8 cellular contexts compared by ENCODE assay signal in the genomic region with DNA sequence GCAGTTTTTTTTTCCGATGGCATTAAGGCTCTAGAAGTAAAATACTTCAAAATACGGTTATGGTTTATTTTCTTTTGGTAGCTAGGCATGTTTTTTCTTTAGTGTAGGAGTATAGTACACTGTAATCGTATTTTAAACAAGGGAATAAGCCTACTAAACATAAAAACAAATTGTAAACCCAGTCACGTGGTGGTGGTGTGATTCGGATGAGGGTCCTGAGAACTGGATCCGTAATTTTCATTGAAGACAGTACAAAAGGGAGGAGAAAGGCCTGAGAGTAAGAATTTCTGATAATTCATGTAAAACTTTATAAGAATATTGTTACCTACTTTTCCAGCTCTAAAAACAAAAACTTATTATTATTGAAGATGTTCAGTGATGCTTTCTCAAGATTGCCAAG. TPM values are rescaled to one million over a fixed set of nuclear protein-coding genes. Genes with fewer than 3 reads are reported as not detected.
DNase-seq lines count a peak whose midpoint lies in the region; ATAC-seq and TF ChIP-seq lines count a peak whose summit lies in the region.

No MANE protein-coding gene starts in this region.

- TF ChIP-seq RAD21 in liver (IDR thresholded peaks at IDR 0.05): no peak

- no peak for ATAC-seq in GM21619 (IDR thresholded peaks at IDR 0.05; ENCODE audit: unreplicated experiment)

- H3K4me1 Mint-ChIP-seq in activated CD4-positive, alpha-beta T cell treated with anti-CD3 and anti-CD28 coated beads, Interleukin-2, amount 10 ng/mL, durations not matched to agents 7 days and 5 days: peaks cover 58% of the 10 kb centered on the region

- peak overlapping the region; percentile 100 for H3K27ac Mint-ChIP-seq in activated CD4-positive, alpha-beta T cell treated with anti-CD3 and anti-CD28 coated beads, Interleukin-2, amount 10 ng/mL, durations not matched to agents 7 days and 5 days

- no peak for TF ChIP-seq CTCF in ascending aorta (IDR thresholded peaks at IDR 0.05)
- TF ChIP-seq CTCF in liver (IDR thresholded peaks at IDR 0.05; ENCODE audit: low read depth, low read length, missing input control): no peak

- no peaks in the 10 kb centered on the region for H3K27me3 Mint-ChIP-seq in activated CD4-positive, alpha-beta T cell treated with anti-CD3 and anti-CD28 coated beads, Interleukin-2, amount 10 ng/mL, durations not matched to agents 7 days and 5 days

- H3K9me3 ChIP-seq in ascending aorta: no peaks in the 10 kb centered on the region
- H3K9me3 ChIP-seq in liver (ENCODE audit: control insufficient read depth in 4 of 4, low read length in 3 of 4): no peaks in the 10 kb centered on the region
- H3K9me3 ChIP-seq in thymus (ENCODE audit: control insufficient read depth): no peaks in the 10 kb centered on the region

- H3K4me3 ChIP-seq in ascending aorta (peak overlapping the region; percentile 94 to 98), liver (ENCODE audit: low read depth in 1 of 3, low read length in 3 of 3) (peak overlapping the region; percentile 88 to 98 (median 94)), thymus (ENCODE audit: low read length) (peak overlapping the region; percentile 99)

- peaks cover 47% of the 10 kb centered on the region for H3K36me3 Mint-ChIP-seq in activated CD4-positive, alpha-beta T cell treated with anti-CD3 and anti-CD28 coated beads, Interleukin-2, amount 10 ng/mL, durations not matched to agents 7 days and 5 days (ENCODE audit: low read depth)

- no peaks in the 10 kb centered on the region for H3K27me3 ChIP-seq in ascending aorta
- no peaks in the 10 kb centered on the region for H3K27me3 ChIP-seq in liver (ENCODE audit: control insufficient read depth in 4 of 4, insufficient read depth in 4 of 4, low read length in 3 of 4)
- no peaks in the 10 kb centered on the region for H3K27me3 ChIP-seq in thymus (ENCODE audit: control insufficient read depth, insufficient read depth)

- H3K4me3 Mint-ChIP-seq in activated CD4-positive, alpha-beta T cell treated with anti-CD3 and anti-CD28 coated beads, Interleukin-2, amount 10 ng/mL, durations not matched to agents 7 days and 5 days: peak overlapping the region; percentile 100

- peaks cover 1 to 2% of the 10 kb centered on the region in 2 donors for H3K36me3 ChIP-seq in ascending aorta
- H3K36me3 ChIP-seq in liver (ENCODE audit: control insufficient read depth in 4 of 4, insufficient read depth in 3 of 4, low read depth in 1 of 4, low read length in 3 of 4): peaks cover under 1 to 2% (median 2%) of the 10 kb centered on the region in 4 donors
- peaks cover 6% of the 10 kb centered on the region for H3K36me3 ChIP-seq in thymus (ENCODE audit: control insufficient read depth, insufficient read depth)

- peak overlapping the region; percentile 89 to 99 for H3K9ac ChIP-seq in liver (ENCODE audit: low read depth in 1 of 2, low read length in 2 of 2)

- CTCF ChIA-PET in activated CD4-positive, alpha-beta T cell treated with anti-CD3 and anti-CD28 coated beads, Interleukin-2, amount 10 ng/mL, durations not matched to agents 7 days and 5 days (lab: Charles Lee): interaction anchor here (1.0 to 1.8 kb wide), 6 partner anchors 11 to 478 kb away, joined by 3 to 4 read pairs (median 3); a partner anchor contains a TSS

- intact Hi-C loops in ascending aorta (cut with DNase I): loop anchor here (2.0 to 5.0 kb wide), 3 partner anchors 73 to 571 kb away; a partner anchor contains a TSS

- peaks cover 4 to 16% of the 10 kb centered on the region in 2 donors for H3K4me1 ChIP-seq in ascending aorta
- peaks cover 8 to 52% (median 39%) of the 10 kb centered on the region in 4 donors for H3K4me1 ChIP-seq in liver (ENCODE audit: control insufficient read depth in 4 of 4, insufficient read depth in 4 of 4, low read length in 3 of 4)
- peaks cover 15% of the 10 kb centered on the region for H3K4me1 ChIP-seq in thymus (ENCODE audit: control insufficient read depth, insufficient read depth, low read length)

- H3K9me3 Mint-ChIP-seq in activated CD4-positive, alpha-beta T cell treated with anti-CD3 and anti-CD28 coated beads, Interleukin-2, amount 10 ng/mL, durations not matched to agents 7 days and 5 days: no peaks in the 10 kb centered on the region

- POLR2A ChIA-PET in activated CD4-positive, alpha-beta T cell treated with anti-CD3 and anti-CD28 coated beads, Interleukin-2, amount 10 ng/mL, durations not matched to agents 7 days and 5 days (lab: Charles Lee): no interaction called here

- H3K27ac ChIP-seq in ascending aorta: peak overlapping the region; percentile 100
- H3K27ac ChIP-seq in liver (ENCODE audit: low read depth in 1 of 2, low read length in 2 of 2): peak overlapping the region; percentile 94 to 98
- no peak overlapping the region for H3K27ac ChIP-seq in thymus (ENCODE audit: low read depth)

- under 1% methylated on average over 6 of the region's 6 CpGs for WGBS in liver
- WGBS in thymus: under 1% methylated on average over 6 of the region's 6 CpGs

- no peak for DNase-seq in activated CD4-positive, alpha-beta T cell treated with anti-CD3 and anti-CD28 coated beads, Interleukin-2, amount 10 ng/mL, durations not matched to agents 7 days and 5 days
- no peak for DNase-seq in activated CD4-positive, alpha-beta T cell treated with anti-CD3 and anti-CD28 coated beads, Interleukin-2, amount 50 U/mL, for 48 hours
- DNase-seq in ascending aorta (ENCODE audit: low spot score in 2 of 2): no peak
- no peak for DNase-seq in AG20443 (ENCODE audit: low spot score)
- no peak for DNase-seq in NCI-H128 (lab: John Stamatoyannopoulos, UW; ENCODE audit: unreplicated experiment)

TF ChIP-seq in liver, 16 proteins besides CTCF, POLR2A, EP300 and RAD21 (continues in another document):
- TF ChIP-seq YY1 (IDR thresholded peaks at IDR 0.05): no peak
- TF ChIP-seq RXRA (IDR thresholded peaks at IDR 0.05): no peak
- TF ChIP-seq NR2F2 (IDR thresholded peaks at IDR 0.05): no peak
- TF ChIP-seq, protein P1, sequence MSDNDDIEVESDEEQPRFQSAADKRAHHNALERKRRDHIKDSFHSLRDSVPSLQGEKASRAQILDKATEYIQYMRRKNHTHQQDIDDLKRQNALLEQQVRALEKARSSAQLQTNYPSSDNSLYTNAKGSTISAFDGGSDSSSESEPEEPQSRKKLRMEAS (IDR thresholded peaks at IDR 0.05): no peak
- TF ChIP-seq FOXA1 (IDR thresholded peaks at IDR 0.05): no peak
- no peak for TF ChIP-seq TAF1 (conservative IDR thresholded peaks at IDR 0.05)
- no peak for TF ChIP-seq HNF4A (conservative IDR thresholded peaks at IDR 0.05)
- no peak for TF ChIP-seq JUND (IDR thresholded peaks at IDR 0.05)
- TF ChIP-seq, protein P2, sequence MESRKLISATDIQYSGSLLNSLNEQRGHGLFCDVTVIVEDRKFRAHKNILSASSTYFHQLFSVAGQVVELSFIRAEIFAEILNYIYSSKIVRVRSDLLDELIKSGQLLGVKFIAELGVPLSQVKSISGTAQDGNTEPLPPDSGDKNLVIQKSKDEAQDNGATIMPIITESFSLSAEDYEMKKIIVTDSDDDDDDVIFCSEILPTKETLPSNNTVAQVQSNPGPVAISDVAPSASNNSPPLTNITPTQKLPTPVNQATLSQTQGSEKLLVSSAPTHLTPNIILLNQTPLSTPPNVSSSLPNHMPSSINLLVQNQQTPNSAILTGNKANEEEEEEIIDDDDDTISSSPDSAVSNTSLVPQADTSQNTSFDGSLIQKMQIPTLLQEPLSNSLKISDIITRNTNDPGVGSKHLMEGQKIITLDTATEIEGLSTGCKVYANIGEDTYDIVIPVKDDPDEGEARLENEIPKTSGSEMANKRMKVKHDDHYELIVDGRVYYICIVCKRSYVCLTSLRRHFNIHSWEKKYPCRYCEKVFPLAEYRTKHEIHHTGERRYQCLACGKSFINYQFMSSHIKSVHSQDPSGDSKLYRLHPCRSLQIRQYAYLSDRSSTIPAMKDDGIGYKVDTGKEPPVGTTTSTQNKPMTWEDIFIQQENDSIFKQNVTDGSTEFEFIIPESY (IDR thresholded peaks at IDR 0.05): no peak
- TF ChIP-seq, protein P3, sequence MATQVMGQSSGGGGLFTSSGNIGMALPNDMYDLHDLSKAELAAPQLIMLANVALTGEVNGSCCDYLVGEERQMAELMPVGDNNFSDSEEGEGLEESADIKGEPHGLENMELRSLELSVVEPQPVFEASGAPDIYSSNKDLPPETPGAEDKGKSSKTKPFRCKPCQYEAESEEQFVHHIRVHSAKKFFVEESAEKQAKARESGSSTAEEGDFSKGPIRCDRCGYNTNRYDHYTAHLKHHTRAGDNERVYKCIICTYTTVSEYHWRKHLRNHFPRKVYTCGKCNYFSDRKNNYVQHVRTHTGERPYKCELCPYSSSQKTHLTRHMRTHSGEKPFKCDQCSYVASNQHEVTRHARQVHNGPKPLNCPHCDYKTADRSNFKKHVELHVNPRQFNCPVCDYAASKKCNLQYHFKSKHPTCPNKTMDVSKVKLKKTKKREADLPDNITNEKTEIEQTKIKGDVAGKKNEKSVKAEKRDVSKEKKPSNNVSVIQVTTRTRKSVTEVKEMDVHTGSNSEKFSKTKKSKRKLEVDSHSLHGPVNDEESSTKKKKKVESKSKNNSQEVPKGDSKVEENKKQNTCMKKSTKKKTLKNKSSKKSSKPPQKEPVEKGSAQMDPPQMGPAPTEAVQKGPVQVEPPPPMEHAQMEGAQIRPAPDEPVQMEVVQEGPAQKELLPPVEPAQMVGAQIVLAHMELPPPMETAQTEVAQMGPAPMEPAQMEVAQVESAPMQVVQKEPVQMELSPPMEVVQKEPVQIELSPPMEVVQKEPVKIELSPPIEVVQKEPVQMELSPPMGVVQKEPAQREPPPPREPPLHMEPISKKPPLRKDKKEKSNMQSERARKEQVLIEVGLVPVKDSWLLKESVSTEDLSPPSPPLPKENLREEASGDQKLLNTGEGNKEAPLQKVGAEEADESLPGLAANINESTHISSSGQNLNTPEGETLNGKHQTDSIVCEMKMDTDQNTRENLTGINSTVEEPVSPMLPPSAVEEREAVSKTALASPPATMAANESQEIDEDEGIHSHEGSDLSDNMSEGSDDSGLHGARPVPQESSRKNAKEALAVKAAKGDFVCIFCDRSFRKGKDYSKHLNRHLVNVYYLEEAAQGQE (IDR thresholded peaks at IDR 0.05): no peak
- TF ChIP-seq, protein P4, sequence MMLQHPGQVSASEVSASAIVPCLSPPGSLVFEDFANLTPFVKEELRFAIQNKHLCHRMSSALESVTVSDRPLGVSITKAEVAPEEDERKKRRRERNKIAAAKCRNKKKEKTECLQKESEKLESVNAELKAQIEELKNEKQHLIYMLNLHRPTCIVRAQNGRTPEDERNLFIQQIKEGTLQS (IDR thresholded peaks at IDR 0.05): no peak
- TF ChIP-seq FOXA2 (IDR thresholded peaks at IDR 0.05): no peak
- TF ChIP-seq EGR1 (IDR thresholded peaks at IDR 0.05; ENCODE audit: low read depth in 2 of 2): no peak

RNA-seq across cellular contexts. Expression of a gene that starts 0.7 kb away (rescaled TPM):
- total RNA-seq in activated CD4-positive, alpha-beta T cell treated with anti-CD3 and anti-CD28 coated beads, Interleukin-2, amount 10 ng/mL, durations not matched to agents 7 days and 5 days: 1 to 10 TPM; 1.6 to 2.0 TPM
- total RNA-seq in ascending aorta: 0.32 TPM
- total RNA-seq in liver: 100 to 1,000 TPM; 106 to 175 TPM
- 100 to 1,000 TPM in 1 of 2 donors, 10 to 100 TPM in 1; 63.3 to 101 TPM for polyA plus RNA-seq in liver
- polyA plus RNA-seq in thymus: 2.5 TPM

RNA-seq across cellular contexts. Expression of a gene that starts 1.6 kb away (rescaled TPM):
- 100 to 1,000 TPM in 1 of 2 experiments, 10 to 100 TPM in 1; 99.6 to 117 TPM for total RNA-seq in activated CD4-positive, alpha-beta T cell treated with anti-CD3 and anti-CD28 coated beads, Interleukin-2, amount 10 ng/mL, durations not matched to agents 7 days and 5 days
- 12.6 TPM for total RNA-seq in ascending aorta
- total RNA-seq in liver: 10 to 100 TPM; 24.5 to 32.7 TPM
- polyA plus RNA-seq in liver: 10 to 100 TPM; 18.2 to 38.4 TPM
- polyA plus RNA-seq in thymus: 212 TPM

Comparison
In these comparisons a context has a peak if more than half of its experiments do, and no peak if none do; other contexts are left out.
1. RNA of a gene that starts 0.7 kb away (total RNA-seq): 106 to 175 TPM in liver; 1.6 to 2.0 TPM in activated CD4-positive, alpha-beta T cell treated with anti-CD3 and anti-CD28 coated beads, Interleukin-2, amount 10 ng/mL, durations not matched to agents 7 days and 5 days and 0.32 TPM in ascending aorta (single experiment); every median in the first group is over 10 times any median in the second.
2. Peak in every context shown above with its lines, with median percentiles within 50 percentile points of each other: H3K4me3 ChIP-seq.